Comparison of ENCODE assay signal across 21 cellular contexts in genomic region chr10:101290415-101290814, GRCh38.
"Had no signal": no experiment of that assay in that cellular context is flagged by ENCODE, and none has a peak within 500 bp of the region (broad histone marks: within the 10 kb centered on the region; RNA-seq: fewer than 3 reads in every experiment).

No MANE protein-coding gene starts in this region.

- H3K27ac ChIP-seq: breast epithelium, esophagus muscularis mucosa, ovary, sigmoid colon, testis, upper lobe of left lung had no signal

- H3K9me3 ChIP-seq: breast epithelium, esophagus muscularis mucosa, ovary, sigmoid colon, testis, upper lobe of left lung had no signal

- H3K9me3 Mint-ChIP-seq: activated CD4-positive, alpha-beta T cell treated with anti-CD3 and anti-CD28 coated beads, Interleukin-2, amount 10 ng/mL, durations not matched to agents 24 days and 14 days; activated CD8-positive, alpha-beta T cell treated with anti-CD3 and anti-CD28 coated beads for 36 hours; activated naive CD4-positive, alpha-beta T cell treated with anti-CD3 and anti-CD28 coated beads for 36 hours; activated T-cell treated with anti-CD3 and anti-CD28 coated beads, Interleukin-2, amount 50 U/mL, for 24 hours; activated T-helper 2 cell treated with anti-CD3 and anti-CD28 coated beads, Interferon-gamma antibody, Interleukin-2, Interleukin-4, amounts not matched to agents 10 μg/mL and 5 μg/mL and 100 μg/mL, durations not matched to agents 14 hours and 24 hours and 36 hours; natural killer cell treated with Interleukin-12 subunit alpha and Interleukin-12 subunit beta and Interleukin-15 and Interleukin-18, amount 100 ng/mL, for 72 hours; stimulated activated memory B cell treated with anti-CD40 and anti-IgM and Interleukin-4, amounts not matched to agents 10 μg/mL and 1 μg/mL and 100 μg/mL, for 72 hours had no signal

- DNase-seq: activated CD4-positive, alpha-beta T cell treated with anti-CD3 and anti-CD28 coated beads, Interleukin-2, amount 10 ng/mL, durations not matched to agents 24 days and 14 days; activated CD8-positive, alpha-beta T cell treated with anti-CD3 and anti-CD28 coated beads for 36 hours; activated naive CD4-positive, alpha-beta T cell treated with anti-CD3 and anti-CD28 coated beads for 36 hours; activated T-cell treated with anti-CD3 and anti-CD28 coated beads, Interleukin-2, amount 50 U/mL, for 24 hours; aorta; cerebellar nuclear complex; cortex of kidney; left cardiac atrium; mesenchymal stem cell; ovary; sigmoid colon; stimulated activated CD4-positive, alpha-beta T cell treated with anti-CD3 and anti-CD28 coated beads, Interleukin-4, amount 100 ng/mL, for 4 hours; SW 1271; T-helper 9 cell; testis; upper lobe of left lung had no signal

- H3K36me3 Mint-ChIP-seq: natural killer cell treated with Interleukin-12 subunit alpha and Interleukin-12 subunit beta and Interleukin-15 and Interleukin-18, amount 100 ng/mL, for 72 hours; stimulated activated memory B cell treated with anti-CD40 and anti-IgM and Interleukin-4, amounts not matched to agents 10 μg/mL and 1 μg/mL and 100 μg/mL, for 72 hours had no signal

- H3K27ac Mint-ChIP-seq: activated CD4-positive, alpha-beta T cell treated with anti-CD3 and anti-CD28 coated beads, Interleukin-2, amount 10 ng/mL, durations not matched to agents 24 days and 14 days; activated CD8-positive, alpha-beta T cell treated with anti-CD3 and anti-CD28 coated beads for 36 hours; activated naive CD4-positive, alpha-beta T cell treated with anti-CD3 and anti-CD28 coated beads for 36 hours; activated T-cell treated with anti-CD3 and anti-CD28 coated beads, Interleukin-2, amount 50 U/mL, for 24 hours; activated T-helper 2 cell treated with anti-CD3 and anti-CD28 coated beads, Interferon-gamma antibody, Interleukin-2, Interleukin-4, amounts not matched to agents 10 μg/mL and 5 μg/mL and 100 μg/mL, durations not matched to agents 14 hours and 24 hours and 36 hours; natural killer cell treated with Interleukin-12 subunit alpha and Interleukin-12 subunit beta and Interleukin-15 and Interleukin-18, amount 100 ng/mL, for 72 hours; stimulated activated memory B cell treated with anti-CD40 and anti-IgM and Interleukin-4, amounts not matched to agents 10 μg/mL and 1 μg/mL and 100 μg/mL, for 72 hours had no signal

- H3K27me3 ChIP-seq: ovary, testis had no signal

- H3K4me3 ChIP-seq: ovary, upper lobe of left lung had no signal

- H3K36me3 ChIP-seq: breast epithelium, esophagus muscularis mucosa, ovary, sigmoid colon, upper lobe of left lung had no signal

- H3K4me3 Mint-ChIP-seq: activated CD4-positive, alpha-beta T cell treated with anti-CD3 and anti-CD28 coated beads, Interleukin-2, amount 10 ng/mL, durations not matched to agents 24 days and 14 days; activated naive CD4-positive, alpha-beta T cell treated with anti-CD3 and anti-CD28 coated beads for 36 hours; activated T-cell treated with anti-CD3 and anti-CD28 coated beads, Interleukin-2, amount 50 U/mL, for 24 hours; natural killer cell treated with Interleukin-12 subunit alpha and Interleukin-12 subunit beta and Interleukin-15 and Interleukin-18, amount 100 ng/mL, for 72 hours; stimulated activated memory B cell treated with anti-CD40 and anti-IgM and Interleukin-4, amounts not matched to agents 10 μg/mL and 1 μg/mL and 100 μg/mL, for 72 hours had no signal

- ATAC-seq: activated CD8-positive, alpha-beta T cell treated with anti-CD3 and anti-CD28 coated beads for 36 hours; natural killer cell treated with Interleukin-12 subunit alpha and Interleukin-12 subunit beta and Interleukin-15 and Interleukin-18, amount 100 ng/mL, for 72 hours; stimulated activated memory B cell treated with anti-CD40 and anti-IgM and Interleukin-4, amounts not matched to agents 10 μg/mL and 1 μg/mL and 100 μg/mL, for 72 hours had no signal
